8 cellular contexts compared by ENCODE assay signal in the genomic region with DNA sequence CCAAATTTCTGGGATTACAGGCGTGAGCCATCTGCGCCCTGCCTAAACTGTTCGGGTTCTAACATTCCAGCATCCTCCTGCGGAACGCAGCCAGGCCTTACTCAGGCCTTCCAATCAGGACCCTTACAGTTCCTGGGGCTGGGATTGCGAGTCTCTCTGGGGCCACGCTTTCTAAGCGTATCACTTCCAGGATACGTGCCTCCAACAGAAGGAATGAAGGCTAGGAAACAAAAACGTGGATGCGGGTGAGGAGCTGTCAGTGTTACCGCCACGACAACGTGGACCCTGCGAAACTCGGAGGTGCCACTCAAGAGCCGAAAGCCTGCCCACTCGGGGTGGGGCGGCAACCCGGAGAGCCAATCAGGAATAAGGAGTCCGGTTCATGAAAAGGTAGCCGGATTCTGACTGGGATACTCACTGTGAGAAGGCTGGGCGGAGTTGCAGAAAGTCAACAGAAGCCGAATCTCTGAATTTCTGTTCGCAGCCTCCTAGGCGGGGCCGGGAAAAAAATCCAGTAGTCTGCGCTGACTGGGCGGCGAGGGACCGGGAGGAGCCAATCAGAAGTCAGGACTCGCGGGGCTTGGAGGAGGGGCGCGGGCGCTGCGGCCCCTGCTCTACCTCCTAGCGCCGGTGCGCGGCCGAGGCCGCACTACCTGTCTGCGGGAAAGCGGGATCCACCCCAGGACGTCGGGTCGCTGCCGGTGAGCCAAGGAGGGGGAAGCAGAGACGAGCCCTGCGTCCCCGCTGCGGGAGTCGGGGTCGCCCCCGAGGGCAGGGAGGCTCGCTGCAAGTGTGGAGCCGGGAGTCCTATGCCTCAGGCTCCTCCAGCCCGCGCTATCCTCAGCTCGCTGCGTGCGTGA. TPM values are rescaled to one million over a fixed set of nuclear protein-coding genes. Genes with fewer than 3 reads are reported as not detected.
DNase-seq lines count a peak whose midpoint lies in the region; ATAC-seq and TF ChIP-seq lines count a peak whose summit lies in the region.

A gene with protein sequence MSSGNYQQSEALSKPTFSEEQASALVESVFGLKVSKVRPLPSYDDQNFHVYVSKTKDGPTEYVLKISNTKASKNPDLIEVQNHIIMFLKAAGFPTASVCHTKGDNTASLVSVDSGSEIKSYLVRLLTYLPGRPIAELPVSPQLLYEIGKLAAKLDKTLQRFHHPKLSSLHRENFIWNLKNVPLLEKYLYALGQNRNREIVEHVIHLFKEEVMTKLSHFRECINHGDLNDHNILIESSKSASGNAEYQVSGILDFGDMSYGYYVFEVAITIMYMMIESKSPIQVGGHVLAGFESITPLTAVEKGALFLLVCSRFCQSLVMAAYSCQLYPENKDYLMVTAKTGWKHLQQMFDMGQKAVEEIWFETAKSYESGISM (plus strand): TSS at position 607 of the 860 bp plus-strand sequence. CDS start 5,512 bp downstream, outside the sequence.

- peaks cover 1% of the 10 kb centered on the region for H3K36me3 Mint-ChIP-seq in activated T-cell treated with anti-CD3 and anti-CD28 coated beads, Interleukin-2, amount 50 U/mL, for 24 hours (ENCODE audit: low read depth)

- H3K4me2 ChIP-seq in PC-9 = peak within 1 kb of the TSS; percentile 84

- H3K27ac ChIP-seq in PC-9 = no peak within 1 kb of the TSS
- peak within 1 kb of the TSS; percentile 51 to 65 for H3K27ac ChIP-seq in mucosa of rectum (ENCODE audit: low read depth in 2 of 2, low read length in 2 of 2)

- intact Hi-C loops in PC-9 (cut with micrococcal nuclease; ENCODE audit: unreplicated experiment) = no loop called here

- peaks cover 5% of the 10 kb centered on the region for H3K27me3 Mint-ChIP-seq in activated T-cell treated with anti-CD3 and anti-CD28 coated beads, Interleukin-2, amount 50 U/mL, for 24 hours

- BruUV-seq in PC-9 (replicated peaks; lab: Mats Ljungman, UMichigan) = no TSS peak

- DNase-seq in DMS 273 treated with DMSO at 0.1 percent for 48 hours (lab: John Stamatoyannopoulos, UW) (peak; percentile 94), KBM-7 (peak; percentile 100), PC-9 (peak; percentile 95)
- peak; percentile 83 for DNase-seq in activated T-cell treated with anti-CD3 and anti-CD28 coated beads, Interleukin-2, amount 50 U/mL, for 24 hours
- peak; percentile 68 for DNase-seq in stimulated activated CD8-positive, alpha-beta memory T cell treated with anti-CD3 and anti-CD28 coated beads, Interleukin-4, amount 100 ng/mL, for 24 hours (ENCODE audit: low read depth)

- TF ChIP-seq CTCF in PC-9 (conservative IDR thresholded peaks at IDR 0.05) = no peak

- H3K36me3 ChIP-seq in PC-9 (ENCODE audit: low read depth) (no peaks in the 10 kb centered on the region), mucosa of rectum (ENCODE audit: control insufficient read depth in 2 of 2, insufficient read depth in 2 of 2, low read length in 2 of 2) (no peaks in the 10 kb centered on the region)

- H3K9me3 ChIP-seq in PC-9 (ENCODE audit: insufficient read depth, low read depth) (no peaks in the 10 kb centered on the region), mucosa of rectum (ENCODE audit: control insufficient read depth in 2 of 2, low read length in 2 of 2) (no peaks in the 10 kb centered on the region)

- no peaks in the 10 kb centered on the region for H3K4me1 ChIP-seq in PC-9 (replicated peaks; ENCODE audit: insufficient read depth)
- peaks cover 6 to 7% of the 10 kb centered on the region in 2 donors for H3K4me1 ChIP-seq in mucosa of rectum (ENCODE audit: control insufficient read depth in 2 of 2, insufficient read depth in 2 of 2, low read length in 2 of 2)

- peak within 1 kb of the TSS; percentile 77 to 81 for H3K9ac ChIP-seq in mucosa of rectum (ENCODE audit: low read depth in 1 of 2, low read length in 2 of 2)

- H3K4me3 ChIP-seq in PC-9 (peak within 1 kb of the TSS; percentile 64), mucosa of rectum (ENCODE audit: low read length in 2 of 2) (peak within 1 kb of the TSS; percentile 90 to 92)

- peaks cover 16% of the 10 kb centered on the region; the same call in 1 of the 2 replicates for H3F3A ChIP-seq in PC-9 (ENCODE audit: insufficient read depth, low read depth)

- peak within 1 kb of the TSS; percentile 80 for H3K4me3 Mint-ChIP-seq in activated T-cell treated with anti-CD3 and anti-CD28 coated beads, Interleukin-2, amount 50 U/mL, for 24 hours

- H3K9me3 Mint-ChIP-seq in activated T-cell treated with anti-CD3 and anti-CD28 coated beads, Interleukin-2, amount 50 U/mL, for 24 hours = no peaks in the 10 kb centered on the region

- peak; percentile 91 for ATAC-seq in GM21619 (IDR thresholded peaks at IDR 0.05; ENCODE audit: unreplicated experiment)
- ATAC-seq in esophagus mucosa = peak; percentile 99

- no peaks in the 10 kb centered on the region for H3K27me3 ChIP-seq in PC-9 (ENCODE audit: insufficient read depth, low read depth)
- H3K27me3 ChIP-seq in mucosa of rectum (ENCODE audit: control insufficient read depth in 2 of 2, insufficient read depth in 2 of 2, low read length in 2 of 2) = no peaks in the 10 kb centered on the region

- POLR2A ChIA-PET in PC-9 (lab: Charles Lee; ENCODE audit: unreplicated experiment) = no interaction called here

- H3K27ac Mint-ChIP-seq in activated T-cell treated with anti-CD3 and anti-CD28 coated beads, Interleukin-2, amount 50 U/mL, for 24 hours = peak within 1 kb of the TSS; percentile 72

- no peaks in the 10 kb centered on the region for H3K9me2 ChIP-seq in PC-9 (ENCODE audit: insufficient read depth)

- no peaks in the 10 kb centered on the region for H4K20me1 ChIP-seq in PC-9 (ENCODE audit: insufficient read depth)

- peaks cover 28% of the 10 kb centered on the region for H3K4me1 Mint-ChIP-seq in activated T-cell treated with anti-CD3 and anti-CD28 coated beads, Interleukin-2, amount 50 U/mL, for 24 hours (ENCODE audit: low read depth)

- no peaks in the 10 kb centered on the region for H3K79me2 ChIP-seq in PC-9 (ENCODE audit: low read depth)

- peak within 1 kb of the TSS; percentile 94 for H2AFZ ChIP-seq in PC-9

- in situ Hi-C loops in KBM-7 (cut with MboI; ENCODE audit: low pct_unique_long_range_greater_than_20kb, low sequenced_read_pairs) = no loop called here

- CTCF ChIA-PET in PC-9 (lab: Charles Lee) = no interaction called here

RNA-seq across cellular contexts. Expression of the gene that starts here (rescaled TPM):
- total RNA-seq in PC-9 (2021) = 5.6 and 6.9 TPM in 2 replicates
- 4.3 TPM for total RNA-seq in esophagus mucosa
